Comparison of ENCODE assay signal across 8 cellular contexts in the genomic region with DNA sequence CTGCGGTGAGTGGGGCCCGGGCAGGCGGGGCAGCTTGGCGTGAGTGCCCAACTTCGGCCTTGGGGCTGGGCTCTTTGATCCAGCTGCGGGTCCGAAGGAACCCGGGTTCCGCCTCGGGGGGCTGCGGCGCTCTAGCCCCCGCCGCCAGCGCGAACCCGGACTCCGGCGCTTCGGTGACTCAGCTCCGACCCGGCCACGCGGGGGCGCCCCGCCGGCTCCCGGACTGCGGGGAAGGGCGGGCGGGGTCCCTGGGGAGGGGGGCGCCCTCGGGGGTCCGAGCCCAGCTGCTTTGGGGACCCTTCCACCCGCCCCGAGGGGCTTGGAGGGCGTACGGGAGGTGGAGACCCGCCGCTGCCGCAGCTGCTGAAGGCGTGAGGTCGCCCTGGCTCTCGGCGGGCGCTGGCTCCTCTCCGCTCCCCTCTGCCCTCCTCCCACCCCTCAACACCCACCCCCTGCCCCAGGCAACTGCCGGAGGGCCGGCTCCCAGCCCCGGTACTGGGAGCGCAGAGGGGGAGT. TPM values are rescaled to one million over a fixed set of nuclear protein-coding genes. Genes with fewer than 3 reads are reported as not detected.
DNase-seq lines count a peak whose midpoint lies in the region; ATAC-seq and TF ChIP-seq lines count a peak whose summit lies in the region.

No MANE protein-coding gene starts in this region.

- no peak for TF ChIP-seq POLR2A in GM18505 (IDR thresholded peaks at IDR 0.05; ENCODE audit: borderline replicate concordance, extremely low read depth, insufficient read depth, insufficient read length)

- H3K4me3 ChIP-seq in duodenal mucosa (ENCODE audit: low read depth in 1 of 2, low read length in 2 of 2) (peak overlapping the region; percentile 66 to 67), mesodermal cell (ENCODE audit: extremely low read depth, insufficient read depth, low read length, poor library complexity, severe bottlenecking) (peak overlapping the region; percentile 59)

- H3K27ac ChIP-seq in duodenal mucosa (ENCODE audit: low read depth, low read length) = peak overlapping the region; percentile 54
- H3K27ac ChIP-seq in mesodermal cell (ENCODE audit: low read depth, low read length, severe bottlenecking) = no peak overlapping the region

- peak overlapping the region; percentile 60 for H3K27ac Mint-ChIP-seq in stimulated activated memory B cell treated with anti-CD40 and anti-IgM and Interleukin-4, amounts not matched to agents 10 μg/mL and 1 μg/mL and 100 μg/mL, for 72 hours

- H3K9me3 ChIP-seq in duodenal mucosa (ENCODE audit: control insufficient read depth in 1 of 2, low read length in 2 of 2) (no peaks in the 10 kb centered on the region), mesodermal cell (ENCODE audit: control insufficient read depth, low read length) (no peaks in the 10 kb centered on the region)

- peak; percentile 23 for DNase-seq in HT-29 (ENCODE audit: low spot score)
- DNase-seq in activated CD4-positive, alpha-beta T cell treated with anti-CD3 and anti-CD28 coated beads for 24 hours (ENCODE audit: low read depth in 2 of 2) = peak; percentile 21 to 22
- DNase-seq in G401 (ENCODE audit: low spot score) = no peak

- H3K4me1 ChIP-seq in duodenal mucosa (ENCODE audit: control insufficient read depth in 1 of 2, insufficient read depth in 2 of 2, low read length in 2 of 2) (peaks cover 11 to 21% of the 10 kb centered on the region in 2 donors), mesodermal cell (ENCODE audit: control insufficient read depth, insufficient read depth, low read length, poor library complexity, severe bottlenecking) (peaks cover 11% of the 10 kb centered on the region)

- peak; percentile 44 for ATAC-seq in GM18505 (IDR thresholded peaks at IDR 0.05; ENCODE audit: unreplicated experiment)
- ATAC-seq in stimulated activated memory B cell treated with anti-CD40 and anti-IgM and Interleukin-4, amounts not matched to agents 10 μg/mL and 1 μg/mL and 100 μg/mL, for 72 hours = peak; percentile 72
- ATAC-seq in HG03469 (IDR thresholded peaks at IDR 0.05; ENCODE audit: unreplicated experiment) = no peak

- H3K4me1 Mint-ChIP-seq in stimulated activated memory B cell treated with anti-CD40 and anti-IgM and Interleukin-4, amounts not matched to agents 10 μg/mL and 1 μg/mL and 100 μg/mL, for 72 hours = peaks cover 15% of the 10 kb centered on the region

- H3K4me3 Mint-ChIP-seq in stimulated activated memory B cell treated with anti-CD40 and anti-IgM and Interleukin-4, amounts not matched to agents 10 μg/mL and 1 μg/mL and 100 μg/mL, for 72 hours = peak overlapping the region; percentile 81

- H3K36me3 Mint-ChIP-seq in stimulated activated memory B cell treated with anti-CD40 and anti-IgM and Interleukin-4, amounts not matched to agents 10 μg/mL and 1 μg/mL and 100 μg/mL, for 72 hours = no peaks in the 10 kb centered on the region

- peaks cover 20% of the 10 kb centered on the region for H3K27me3 Mint-ChIP-seq in stimulated activated memory B cell treated with anti-CD40 and anti-IgM and Interleukin-4, amounts not matched to agents 10 μg/mL and 1 μg/mL and 100 μg/mL, for 72 hours

- no peaks in the 10 kb centered on the region for H3K9me3 Mint-ChIP-seq in stimulated activated memory B cell treated with anti-CD40 and anti-IgM and Interleukin-4, amounts not matched to agents 10 μg/mL and 1 μg/mL and 100 μg/mL, for 72 hours

- H3K36me3 ChIP-seq in duodenal mucosa (ENCODE audit: control insufficient read depth in 1 of 2, insufficient read depth in 2 of 2, low read length in 2 of 2) = no peaks in the 10 kb centered on the region
- H3K36me3 ChIP-seq in mesodermal cell (ENCODE audit: control insufficient read depth, insufficient read depth, low read length) = peaks cover 18% of the 10 kb centered on the region

- H3K27me3 ChIP-seq in duodenal mucosa (ENCODE audit: control insufficient read depth in 1 of 2, insufficient read depth in 2 of 2, low read length in 2 of 2) = peaks cover 0 to 5% of the 10 kb centered on the region in 2 donors

- peak overlapping the region; percentile 30 to 38 for H3K9ac ChIP-seq in duodenal mucosa (ENCODE audit: low read depth in 1 of 2, low read length in 2 of 2)

- 0% methylated on average over 23 to 27 of the region's 51 CpGs for WGBS in mesodermal cell (ENCODE audit: insufficient coverage in 2 of 2), 2 experiments

- in situ Hi-C loops in G401 (cut with HindIII; ENCODE audit: low sequenced_read_pairs) = no loop called here

RNA-seq across cellular contexts. Expression of a gene that starts 0.5 kb away (rescaled TPM):
- total RNA-seq in HT-29 (2014; rRNA removed; shearing (Covaris generic)) = 40.5 and 44.2 TPM in 2 replicates
- polyA plus RNA-seq in mesodermal cell (2013, experiment 1 of 2) = 78.9 TPM
- 68.7 TPM for polyA plus RNA-seq in mesodermal cell (2013, experiment 2 of 2)
- 31.9 and 36.7 TPM in 2 replicates for total RNA-seq in G401 (2014; rRNA removed; shearing (Covaris generic))
